ENCODE assay signal across 11 cellular contexts in genomic region chr10:99930731-99931550, GRCh38.
DNase-seq lines count a peak whose midpoint lies in the region; ATAC-seq, FAIRE-seq and TF ChIP-seq lines count a peak whose summit lies in the region.
"Had no signal": no experiment of that assay in that cellular context is flagged by ENCODE, and none has a peak within 500 bp of the region (broad histone marks: within the 10 kb centered on the region; RNA-seq: fewer than 3 reads in every experiment).

No MANE protein-coding gene starts in this region.

- peaks cover 2 to 39% of the 10 kb centered on the region in 2 experiments for H3K36me3 ChIP-seq in SK-N-SH (replicated peaks in 1 of 2; ENCODE audit: control insufficient read depth in 1 of 2, insufficient read depth in 2 of 2, low read length in 1 of 2)
- no peaks in the 10 kb centered on the region for H3K36me3 ChIP-seq in HepG2 (replicated peaks in 1 of 2; ENCODE audit: control insufficient read depth in 1 of 2, insufficient read depth in 2 of 2, low read length in 2 of 2)
- H3K36me3 ChIP-seq in upper lobe of right lung = no peaks in the 10 kb centered on the region
- H3K36me3 ChIP-seq: HAP-1 had no signal

- H4K20me1 ChIP-seq in SK-N-SH (ENCODE audit: insufficient read depth) = peaks cover 16% of the 10 kb centered on the region
- H4K20me1 ChIP-seq in HepG2 (ENCODE audit: insufficient read depth, low read length) = no peaks in the 10 kb centered on the region

- no peaks in the 10 kb centered on the region for H3K9me3 ChIP-seq in SK-N-SH
- no peaks in the 10 kb centered on the region for H3K9me3 ChIP-seq in HepG2 (ENCODE audit: low read length)
- H3K9me3 ChIP-seq in upper lobe of right lung = no peaks in the 10 kb centered on the region
- H3K9me3 ChIP-seq: HAP-1 had no signal

- H3K4me3 ChIP-seq in SK-N-SH (ENCODE audit: low read depth in 2 of 2, low read length in 1 of 2) (no peak overlapping the region), astrocyte of the spinal cord (ENCODE audit: low read depth, low read length) (no peak overlapping the region), HepG2 (replicated peaks in 1 of 3; ENCODE audit: insufficient read depth in 1 of 3, low read depth in 2 of 3, low read length in 3 of 3) (peak overlapping the region; percentile 68 to 71 (median 69)), upper lobe of right lung (peak overlapping the region; percentile 41)
- H3K4me3 ChIP-seq: HAP-1, SK-N-MC had no signal

- intact Hi-C loops in HepG2 (cut with micrococcal nuclease; ENCODE audit: unreplicated experiment) = no loop called here
- intact Hi-C loops in upper lobe of right lung (cut with DNase I) = no loop called here

- CTCF ChIA-PET in SK-N-SH (lab: Yijun Ruan, JAX) = interaction anchor here (0.6 to 0.7 kb wide), 2 partner anchors 32 to 1510 kb away, joined by 3 read pairs; no protein-coding TSS in a partner anchor
- CTCF ChIA-PET in HepG2 (lab: Yijun Ruan, JAX; ENCODE audit: low intra/inter-chr PET ratio, low total read pairs) = no interaction called here

- 0 out of 2 replicates have a peak overlapping the region, but pooled peaks have one; percentile 1 for H3K4me2 ChIP-seq in SK-N-SH
- H3K4me2 ChIP-seq in HepG2 (ENCODE audit: low read depth, low read length) = peak overlapping the region; percentile 98

- FAIRE-seq in HepG2 (lab: Jason Lieb, UNC) = peak; percentile 60

- peak overlapping the region; percentile 72 to 90; a peak in 3 of 4 replicates for H3K27ac ChIP-seq in SK-N-SH (ENCODE audit: low read depth in 2 of 2, low read length in 1 of 2)
- H3K27ac ChIP-seq in HepG2 (ENCODE audit: extremely low read length, insufficient read depth, low read length) = peak overlapping the region; percentile 74
- peak overlapping the region; percentile 27 for H3K27ac ChIP-seq in upper lobe of right lung
- H3K27ac ChIP-seq: SK-N-MC had no signal

- H3K79me2 ChIP-seq in SK-N-SH (ENCODE audit: insufficient read depth) (peaks cover 86% of the 10 kb centered on the region), HepG2 (ENCODE audit: insufficient read depth, low read length) (peaks cover 34% of the 10 kb centered on the region)

- in situ Hi-C loops in astrocyte of the spinal cord (cut with HindIII; ENCODE audit: low sequenced_read_pairs) = no loop called here
- in situ Hi-C loops in HepG2 (cut with HindIII; ENCODE audit: extremely low pct_ligation_motif_present, low pct_unique_long_range_greater_than_20kb) = no loop called here

- POLR2A ChIA-PET in SK-N-SH (lab: Yijun Ruan, JAX) (no interaction called here), HepG2 (lab: Yijun Ruan, JAX) (interaction anchor here (0.7 to 1.9 kb wide), 20 partner anchors 8 to 310 kb away, joined by 3 to 11 read pairs (median 4); partner anchors contain the start of genes CPN1, CUTC and DNMBP)

- no peak for DNase-seq in SK-N-SH
- DNase-seq in astrocyte of the spinal cord (ENCODE audit: low read depth, low spot score) = peak; percentile 47
- peak; percentile 82 for DNase-seq in HepG2 (ENCODE audit: low spot score)
- DNase-seq in upper lobe of right lung = no peak
- DNase-seq in GM19240 (ENCODE audit: insufficient read length, low spot score) = no peak
- DNase-seq in stimulated activated CD4-positive, alpha-beta T cell treated with anti-CD3 and anti-CD28 coated beads, Interleukin-12 subunit alpha, Interleukin-12 subunit beta, amount 100 ng/mL, for 4 hours = no peak
- DNase-seq: effector CD4-positive, alpha-beta T cell had no signal

- TF ChIP-seq RAD21 in SK-N-SH (IDR thresholded peaks at IDR 0.05; ENCODE audit: low read length) = no peak
- no peak for TF ChIP-seq RAD21 in HepG2 (CRISPR knock-in tag; IDR thresholded peaks at IDR 0.05)

- ATAC-seq in SK-N-SH treated with all-trans-retinoic acid at 6 μM for 48 hours (no peak), HepG2 (peak; percentile 95), upper lobe of right lung (peak; percentile 85), HG03354 (IDR thresholded peaks at IDR 0.05; ENCODE audit: poor library complexity, severe bottlenecking, unreplicated experiment) (no peak)

- H3K27me3 ChIP-seq in SK-N-SH (ENCODE audit: insufficient read depth) (no peaks in the 10 kb centered on the region), HepG2 (ENCODE audit: control insufficient read depth in 1 of 2, insufficient read depth in 2 of 2, low read length in 2 of 2) (no peaks in the 10 kb centered on the region; a peak in 1 of 5 replicates), upper lobe of right lung (no peaks in the 10 kb centered on the region)

- no peak for TF ChIP-seq EP300 in SK-N-SH (IDR thresholded peaks at IDR 0.05; ENCODE audit: borderline replicate concordance in 1 of 2, low read depth in 1 of 2, low read length in 1 of 2)
- TF ChIP-seq EP300 in HepG2 (IDR thresholded peaks at IDR 0.05; ENCODE audit: low read depth in 2 of 2, low read length in 2 of 2) = no peak
- TF ChIP-seq EP300 in HepG2 (CRISPR knock-in tag; IDR thresholded peaks at IDR 0.05; ENCODE audit: borderline replicate concordance) = no peak

- peak overlapping the region; percentile 39; the same call in 1 of the 2 replicates for H3K9ac ChIP-seq in SK-N-SH
- peak overlapping the region; percentile 69 for H3K9ac ChIP-seq in HepG2 (ENCODE audit: insufficient read depth, low read depth, low read length)

- no peak for TF ChIP-seq CTCF in SK-N-SH (IDR thresholded peaks at IDR 0.05)
- no peak for TF ChIP-seq CTCF in astrocyte of the spinal cord (IDR thresholded peaks at IDR 0.05; ENCODE audit: low read depth, low read length)
- TF ChIP-seq CTCF in HepG2 (CRISPR knock-in tag; IDR thresholded peaks at IDR 0.05) = no peak
- TF ChIP-seq CTCF in upper lobe of right lung (IDR thresholded peaks at IDR 0.05) = no peak

- H2AFZ ChIP-seq in SK-N-SH (ENCODE audit: low read depth) (no peak overlapping the region), HepG2 (ENCODE audit: low read length) (peak overlapping the region; percentile 57)

- H3K9me2 ChIP-seq in SK-N-SH = no peaks in the 10 kb centered on the region

- H3K4me1 ChIP-seq in SK-N-SH (ENCODE audit: control insufficient read depth in 1 of 2, insufficient read depth in 2 of 2, low read depth in 1 of 2, low read length in 1 of 2) (peaks cover 4 to 46% of the 10 kb centered on the region in 2 experiments), HepG2 (ENCODE audit: insufficient read depth, low read length) (peaks cover 65% of the 10 kb centered on the region), upper lobe of right lung (peaks cover 36% of the 10 kb centered on the region)

- peaks cover 39% of the 10 kb centered on the region for H3F3A ChIP-seq in SK-N-SH (replicated peaks; ENCODE audit: insufficient read depth)

- BruUV-seq in HepG2 (replicated peaks; lab: Mats Ljungman, UMichigan) = no TSS peak

- TF ChIP-seq POLR2A in HepG2 (IDR thresholded peaks at IDR 0.05; ENCODE audit: insufficient read depth in 1 of 2, low read depth in 2 of 2, low read length in 2 of 2) = peak; percentile 75 to 80

- 74% methylated on average over 9 of the region's 9 CpGs for WGBS in SK-N-SH (ENCODE audit: low lambda C conversion rate)
- WGBS in HepG2 (ENCODE audit: low lambda C conversion rate) = 5% methylated on average over 9 of the region's 9 CpGs

TF ChIP-seq in SK-N-SH, 30 proteins besides CTCF, POLR2A, EP300 and RAD21:
- TF ChIP-seq TCF12 (IDR thresholded peaks at IDR 0.05) (peak; percentile 14; the same call in 1 of the 2 replicates), USF2 (IDR thresholded peaks at IDR 0.05; ENCODE audit: borderline replicate concordance, low read depth, low read length) (no peak), TEAD4 (IDR thresholded peaks at IDR 0.05; ENCODE audit: borderline replicate concordance, insufficient read depth) (no peak)

TF ChIP-seq in SK-N-SH treated with all-trans-retinoic acid at 6 μM for 48 hours, 23 proteins besides CTCF, POLR2A, EP300 and RAD21:
- TF ChIP-seq CSDC2 (CRISPR knock-in tag; IDR thresholded peaks at IDR 0.05) = no peak

TF ChIP-seq in HepG2, 621 proteins besides CTCF, POLR2A, EP300 and RAD21 (continues in another document):
- peak; percentile 72 for TF ChIP-seq POLR2G (IDR thresholded peaks at IDR 0.05; ENCODE audit: low read depth, low read length)
- TF ChIP-seq RXRB (CRISPR knock-in tag; IDR thresholded peaks at IDR 0.05; ENCODE audit: borderline replicate concordance) = 0 out of 2 replicates have a peak, but pooled peaks have one; percentile 34
- TF ChIP-seq GMEB1 (CRISPR knock-in tag; IDR thresholded peaks at IDR 0.05; ENCODE audit: borderline replicate concordance) = peak; percentile 20; the same call in 1 of the 2 replicates
- TF ChIP-seq DZIP1 (CRISPR knock-in tag; IDR thresholded peaks at IDR 0.05) = no peak
- no peak for TF ChIP-seq HOXA7 (CRISPR knock-in tag; IDR thresholded peaks at IDR 0.05)

Comparison
In these comparisons a context has a peak if more than half of its experiments do, and no peak if none do; other contexts are left out.
1. DNase-seq: peak in astrocyte of the spinal cord (single experiment) and HepG2 (single experiment); none in SK-N-SH (single experiment), upper lobe of right lung (single experiment), GM19240 (single experiment) and stimulated activated CD4-positive, alpha-beta T cell treated with anti-CD3 and anti-CD28 coated beads, Interleukin-12 subunit alpha, Interleukin-12 subunit beta, amount 100 ng/mL, for 4 hours (single experiment).
2. H3K27ac ChIP-seq: peak in every context shown above with its lines; median percentile 81 in SK-N-SH; 74 in HepG2; 27 in upper lobe of right lung.
3. H3K4me3 ChIP-seq: peak in HepG2 (3 of 3) and upper lobe of right lung (single experiment); none in SK-N-SH (0 of 2) and astrocyte of the spinal cord (single experiment).
4. ATAC-seq: peak in HepG2 (single experiment) and upper lobe of right lung (single experiment); none in SK-N-SH treated with all-trans-retinoic acid at 6 μM for 48 hours (single experiment) and HG03354 (single experiment).
5. Of the 25 proteins assayed by ChIP-seq in both HepG2 and SK-N-SH: peak only in HepG2: MAX, POLR2AphosphoS5, TAF1 and YY1; only in SK-N-SH: TCF12; in both: none; in neither: 20.